15 cellular contexts compared by ENCODE assay signal in genomic region chr4:90841676-90842075, GRCh38.
DNase-seq lines count a peak whose midpoint lies in the region; FAIRE-seq and TF ChIP-seq lines count a peak whose summit lies in the region.
"Had no signal": no experiment of that assay in that cellular context is flagged by ENCODE, and none has a peak within 500 bp of the region (broad histone marks: within the 10 kb centered on the region; RNA-seq: fewer than 3 reads in every experiment).

No MANE protein-coding gene starts in this region.

- no peak overlapping the region for H3K27ac Mint-ChIP-seq in astrocyte (ENCODE audit: unreplicated experiment)
- H3K27ac Mint-ChIP-seq in Caco-2 (ENCODE audit: unreplicated experiment): no peak overlapping the region

- no peaks in the 10 kb centered on the region for H3K4me1 ChIP-seq in astrocyte (ENCODE audit: insufficient read depth, low read length)
- H3K4me1 ChIP-seq in endothelial cell of umbilical vein (ENCODE audit: control insufficient read depth, extremely low read depth, insufficient read depth, low read length): peaks cover 20% of the 10 kb centered on the region
- 0 out of 2 replicates have a peak, but pooled peaks cover 5% of the 10 kb centered on the region for H3K4me1 ChIP-seq in Caco-2

- H3K4me1 Mint-ChIP-seq in astrocyte (ENCODE audit: low read depth, unreplicated experiment) (peaks cover 30% of the 10 kb centered on the region), Caco-2 (ENCODE audit: low read depth, unreplicated experiment) (peaks cover 7% of the 10 kb centered on the region)

- POLR2A ChIA-PET in endothelial cell of umbilical vein (lab: Charles Lee): interaction anchor here (0.7 kb wide), 1 partner anchor 213 kb away, joined by 5 read pairs; no protein-coding TSS in a partner anchor
- POLR2A ChIA-PET in Caco-2 (lab: Charles Lee): no interaction called here

- intact Hi-C loops in endothelial cell of umbilical vein (cut with micrococcal nuclease): no loop called here
- intact Hi-C loops in Caco-2 (cut with micrococcal nuclease; ENCODE audit: unreplicated experiment): loop anchor here (5.0 kb wide), 1 partner anchor 111 kb away; no protein-coding TSS in a partner anchor

- H3K4me2 ChIP-seq in astrocyte (ENCODE audit: low read length): no peak overlapping the region
- H3K4me2 ChIP-seq in endothelial cell of umbilical vein (ENCODE audit: insufficient read depth, low read length): no peak overlapping the region

- BruUV-seq in endothelial cell of umbilical vein (replicated peaks; lab: Mats Ljungman, UMichigan) (no TSS peak), Caco-2 (replicated peaks; lab: Mats Ljungman, UMichigan) (no TSS peak)

- no peak overlapping the region for H2AFZ ChIP-seq in astrocyte (ENCODE audit: low read depth, low read length)
- H2AFZ ChIP-seq in endothelial cell of umbilical vein (ENCODE audit: low read depth, low read length): no peak overlapping the region

- H3K9me3 Mint-ChIP-seq in astrocyte (ENCODE audit: unreplicated experiment) (no peaks in the 10 kb centered on the region), Caco-2 (ENCODE audit: unreplicated experiment) (no peaks in the 10 kb centered on the region)

- H3K79me2 ChIP-seq in astrocyte (ENCODE audit: insufficient read depth, low read length) (no peaks in the 10 kb centered on the region), endothelial cell of umbilical vein (ENCODE audit: control insufficient read depth, insufficient read depth, low read length) (no peaks in the 10 kb centered on the region)

- H3K9me3 ChIP-seq in astrocyte (ENCODE audit: insufficient read depth, low read depth, low read length): no peaks in the 10 kb centered on the region
- no peaks in the 10 kb centered on the region for H3K9me3 ChIP-seq in endothelial cell of umbilical vein (replicated peaks; ENCODE audit: control insufficient read depth, insufficient read depth, low read length)
- H3K9me3 ChIP-seq in Caco-2: no peaks in the 10 kb centered on the region
- H3K9me3 ChIP-seq: BLaER1 treated with 17β-estradiol and CSF1 and Interleukin-3, amounts not matched to agents 10 nM and 100 nM had no signal

- H3K9ac ChIP-seq in astrocyte (ENCODE audit: low read length) (no peak overlapping the region), endothelial cell of umbilical vein (replicated peaks; ENCODE audit: extremely low read depth, insufficient read depth, low read length) (no peak overlapping the region)
- H3K9ac ChIP-seq: BLaER1 treated with 17β-estradiol and CSF1 and Interleukin-3, amounts not matched to agents 10 nM and 100 nM had no signal

- CTCF ChIA-PET in endothelial cell of umbilical vein (lab: Charles Lee): no interaction called here
- CTCF ChIA-PET in Caco-2 (lab: Charles Lee): no interaction called here

- H3K27me3 Mint-ChIP-seq in astrocyte (ENCODE audit: low read depth, unreplicated experiment) (no peaks in the 10 kb centered on the region), Caco-2 (ENCODE audit: insufficient read depth, unreplicated experiment) (no peaks in the 10 kb centered on the region)

- TF ChIP-seq CTCF in astrocyte (IDR thresholded peaks at IDR 0.05; ENCODE audit: insufficient read depth, low read depth, low read length) (no peak), endothelial cell of umbilical vein (IDR thresholded peaks at IDR 0.05; ENCODE audit: extremely low read depth in 1 of 2, insufficient read depth in 1 of 2, low read depth in 1 of 2, low read length in 2 of 2) (no peak), Caco-2 (IDR thresholded peaks at IDR 0.05; ENCODE audit: insufficient read depth in 1 of 2, low read depth in 1 of 2, low read length in 1 of 2, severe bottlenecking in 1 of 2, unreplicated experiment in 1 of 2) (no peak)

- no peaks in the 10 kb centered on the region for H3K27me3 ChIP-seq in astrocyte (ENCODE audit: insufficient read depth, low read length)
- no peaks in the 10 kb centered on the region for H3K27me3 ChIP-seq in endothelial cell of umbilical vein (ENCODE audit: control insufficient read depth in 2 of 2, insufficient read depth in 2 of 2, low read length in 2 of 2)
- H3K27me3 ChIP-seq in Caco-2 (replicated peaks; ENCODE audit: control insufficient read depth, insufficient read depth, low read length): no peaks in the 10 kb centered on the region
- H3K27me3 ChIP-seq: BLaER1 treated with 17β-estradiol and CSF1 and Interleukin-3, amounts not matched to agents 10 nM and 100 nM had no signal

- H3K36me3 ChIP-seq in astrocyte (ENCODE audit: insufficient read depth, low read length): no peaks in the 10 kb centered on the region
- no peaks in the 10 kb centered on the region for H3K36me3 ChIP-seq in endothelial cell of umbilical vein (ENCODE audit: control insufficient read depth in 2 of 2, extremely low read depth in 1 of 2, insufficient read depth in 2 of 2, low read length in 2 of 2)
- H3K36me3 ChIP-seq in Caco-2 (ENCODE audit: control insufficient read depth, insufficient read depth, low read length): no peaks in the 10 kb centered on the region
- H3K36me3 ChIP-seq: BLaER1 treated with 17β-estradiol and CSF1 and Interleukin-3, amounts not matched to agents 10 nM and 100 nM had no signal

- dilution Hi-C loops in endothelial cell of umbilical vein (cut with MboI; ENCODE audit: extremely low pct_ligation_motif_present, low sequenced_read_pairs): no loop called here

- no peaks in the 10 kb centered on the region for H3K9me1 ChIP-seq in endothelial cell of umbilical vein (replicated peaks; ENCODE audit: control insufficient read depth, extremely low read depth, insufficient read depth, low read length)

- H3K27ac ChIP-seq in astrocyte (ENCODE audit: low read depth, low read length) (no peak overlapping the region), endothelial cell of umbilical vein (ENCODE audit: insufficient read depth, low read depth, low read length) (peak overlapping the region; percentile 18)
- H3K27ac ChIP-seq: BLaER1 treated with 17β-estradiol and CSF1 and Interleukin-3, amounts not matched to agents 10 nM and 100 nM had no signal

- H4K20me1 ChIP-seq in astrocyte (ENCODE audit: insufficient read depth, low read length) (no peaks in the 10 kb centered on the region), endothelial cell of umbilical vein (replicated peaks; ENCODE audit: control insufficient read depth, extremely low read depth, insufficient read depth, low read length) (no peaks in the 10 kb centered on the region)
- H4K20me1 ChIP-seq: BLaER1 treated with 17β-estradiol and CSF1 and Interleukin-3, amounts not matched to agents 10 nM and 100 nM had no signal

- H3K36me3 Mint-ChIP-seq in astrocyte (ENCODE audit: low read depth, unreplicated experiment) (no peaks in the 10 kb centered on the region), Caco-2 (ENCODE audit: insufficient read depth, unreplicated experiment) (no peaks in the 10 kb centered on the region)

- DNase-seq in CD1c-positive myeloid dendritic cell (ENCODE audit: extremely low spot score) (peak; percentile 15), astrocyte (ENCODE audit: low read depth) (peak; percentile 23), endothelial cell of umbilical vein (ENCODE audit: low read depth, low spot score) (peak; percentile 57), iris pigment epithelial cell (ENCODE audit: low read depth) (peak; percentile 77), Caco-2 (no peak), T-helper 9 cell (no peak), NCI-H1930 (lab: John Stamatoyannopoulos, UW) (no peak)
- no peak for DNase-seq in effector CD8-positive, alpha-beta T cell (lab: John Stamatoyannopoulos, UW)
- DNase-seq: DMS 273 treated with DMSO at 0.1 percent for 48 hours, NCI-H1048, NCI-H146, NCI-H2081 treated with DMSO at 0.1 percent for 48 hours, NCI-H524 had no signal

- H3K4me3 ChIP-seq in astrocyte (ENCODE audit: insufficient read depth, low read depth, low read length) (no peak overlapping the region), endothelial cell of umbilical vein (replicated peaks in 1 of 3; ENCODE audit: insufficient read depth in 1 of 3, low read depth in 1 of 3, low read length in 3 of 3) (no peak overlapping the region), Caco-2 (ENCODE audit: low read depth, low read length) (no peak overlapping the region)
- H3K4me3 ChIP-seq: BLaER1 treated with 17β-estradiol and CSF1 and Interleukin-3, amounts not matched to agents 10 nM and 100 nM; K562 had no signal

- H3K4me3 Mint-ChIP-seq in astrocyte (ENCODE audit: unreplicated experiment) (no peak overlapping the region), Caco-2 (ENCODE audit: unreplicated experiment) (no peak overlapping the region)

- no peak for FAIRE-seq in astrocyte (lab: Jason Lieb, UNC)
- peak; percentile 43 for FAIRE-seq in endothelial cell of umbilical vein (lab: Jason Lieb, UNC)
- FAIRE-seq: K562 had no signal

- no peak for TF ChIP-seq POLR2A in endothelial cell of umbilical vein (IDR thresholded peaks at IDR 0.05; ENCODE audit: low read depth, low read length)

TF ChIP-seq in endothelial cell of umbilical vein, 7 proteins besides CTCF, POLR2A, EP300 and RAD21:
- no peak for TF ChIP-seq MYC (IDR thresholded peaks at IDR 0.05; ENCODE audit: low read depth, low read length)
- TF ChIP-seq MAX (IDR thresholded peaks at IDR 0.05; ENCODE audit: insufficient read depth, insufficient read length): no peak
- peak; percentile 47 for TF ChIP-seq JUN (IDR thresholded peaks at IDR 0.05; ENCODE audit: borderline replicate concordance, insufficient read depth, insufficient read length, low read depth)
- no peak for TF ChIP-seq POLR2AphosphoS5 (IDR thresholded peaks at IDR 0.05; ENCODE audit: insufficient read depth, low read depth, low read length)
- no peak for TF ChIP-seq EZH2 (IDR thresholded peaks at IDR 0.05; ENCODE audit: borderline replicate concordance, low read depth, low read length, severe bottlenecking)
- TF ChIP-seq GATA2 (IDR thresholded peaks at IDR 0.05; ENCODE audit: insufficient read depth, insufficient read length, low read depth, low read length): no peak
- TF ChIP-seq FOS (IDR thresholded peaks at IDR 0.05; ENCODE audit: borderline replicate concordance, insufficient read depth, low read length): peak; percentile 13

Comparison
In these comparisons a context has a peak if more than half of its experiments do, and no peak if none do; other contexts are left out.
1. DNase-seq: peak in CD1c-positive myeloid dendritic cell (single experiment), astrocyte (single experiment), endothelial cell of umbilical vein (single experiment) and iris pigment epithelial cell (single experiment); none in Caco-2 (0 of 2), T-helper 9 cell (single experiment), NCI-H1930 (0 of 2) and effector CD8-positive, alpha-beta T cell (single experiment).